15 cellular contexts compared by ENCODE assay signal in genomic region chr11:40819230-40819629, GRCh38.
DNase-seq lines count a peak whose midpoint lies in the region; ATAC-seq, FAIRE-seq and TF ChIP-seq lines count a peak whose summit lies in the region.
"Had no signal": no experiment of that assay in that cellular context is flagged by ENCODE, and none has a peak within 500 bp of the region (broad histone marks: within the 10 kb centered on the region; RNA-seq: fewer than 3 reads in every experiment).

No MANE protein-coding gene starts in this region.

- DNase-seq in Caki2 (ENCODE audit: low read depth) (peak; percentile 3), H1 (ENCODE audit: low read depth in 1 of 2, low spot score in 2 of 2) (no peak), neural progenitor cell (ENCODE audit: low spot score) (peak; percentile 6), GM12892 (ENCODE audit: insufficient read length) (no peak)
- DNase-seq in activated CD4-positive, alpha-beta T cell treated with anti-CD3 and anti-CD28 coated beads, Interleukin-2, amount 10 ng/mL, durations not matched to agents 7 days and 5 days: no peak
- DNase-seq: BE2C; CD4-positive, alpha-beta memory T cell; HFFc6; NCI-H1930; NCI-H748 treated with DMSO at 0.1 percent for 48 hours; PC-3 had no signal

- H4K91ac ChIP-seq in H1 (replicated peaks; ENCODE audit: insufficient read length, low read length): no peak overlapping the region

- no peak overlapping the region for H2AK5ac ChIP-seq in H1 (ENCODE audit: low read depth, low read length)

- no peak overlapping the region for H3K14ac ChIP-seq in H1 (ENCODE audit: insufficient read length)

- no peak overlapping the region for H3K4me3 Mint-ChIP-seq in neural progenitor cell
- H3K4me3 Mint-ChIP-seq in activated CD4-positive, alpha-beta T cell treated with anti-CD3 and anti-CD28 coated beads, Interleukin-2, amount 10 ng/mL, durations not matched to agents 7 days and 5 days: no peak overlapping the region
- H3K4me3 Mint-ChIP-seq: CD4-positive, alpha-beta memory T cell; HFFc6 had no signal

- H2BK5ac ChIP-seq in H1 (ENCODE audit: low read depth, low read length): no peak overlapping the region

- no peaks in the 10 kb centered on the region for H3K4me1 Mint-ChIP-seq in neural progenitor cell
- H3K4me1 Mint-ChIP-seq in activated CD4-positive, alpha-beta T cell treated with anti-CD3 and anti-CD28 coated beads, Interleukin-2, amount 10 ng/mL, durations not matched to agents 7 days and 5 days: no peaks in the 10 kb centered on the region
- H3K4me1 Mint-ChIP-seq: CD4-positive, alpha-beta memory T cell had no signal

- FAIRE-seq in H1 (lab: Jason Lieb, UNC): peak; percentile 57
- FAIRE-seq in GM12892 (lab: Jason Lieb, UNC): no peak
- FAIRE-seq: D721Med had no signal

- no peak overlapping the region for H3K4me2 ChIP-seq in H1 (ENCODE audit: insufficient read depth in 1 of 2, low read depth in 2 of 2, low read length in 2 of 2)
- H3K4me2 ChIP-seq in neural progenitor cell: no peak overlapping the region

- no peak overlapping the region for H3K18ac ChIP-seq in H1 (ENCODE audit: extremely low read depth, low read length)

- H3K79me2 ChIP-seq in H1 (ENCODE audit: control insufficient read depth in 1 of 2, insufficient read depth in 2 of 2, low read length in 2 of 2): no peaks in the 10 kb centered on the region
- H3K79me2 ChIP-seq in neural progenitor cell (ENCODE audit: low read depth): no peaks in the 10 kb centered on the region

- no peak overlapping the region for H4K5ac ChIP-seq in H1 (ENCODE audit: insufficient read length, low read depth, low read length)

- no peak overlapping the region for H3K27ac Mint-ChIP-seq in neural progenitor cell
- no peak overlapping the region for H3K27ac Mint-ChIP-seq in activated CD4-positive, alpha-beta T cell treated with anti-CD3 and anti-CD28 coated beads, Interleukin-2, amount 10 ng/mL, durations not matched to agents 7 days and 5 days
- H3K27ac Mint-ChIP-seq: CD4-positive, alpha-beta memory T cell; HFFc6 had no signal

- H3K9me3 Mint-ChIP-seq in neural progenitor cell: no peaks in the 10 kb centered on the region
- peaks cover 32% of the 10 kb centered on the region for H3K9me3 Mint-ChIP-seq in activated CD4-positive, alpha-beta T cell treated with anti-CD3 and anti-CD28 coated beads, Interleukin-2, amount 10 ng/mL, durations not matched to agents 7 days and 5 days

- no peak overlapping the region for H4K8ac ChIP-seq in H1 (ENCODE audit: extremely low read depth, insufficient read depth, low read length)

- no peaks in the 10 kb centered on the region for H4K20me1 ChIP-seq in H1 (replicated peaks in 1 of 2; ENCODE audit: control insufficient read depth in 1 of 2, insufficient read depth in 2 of 2, low read length in 2 of 2)
- no peaks in the 10 kb centered on the region for H4K20me1 ChIP-seq in neural progenitor cell (ENCODE audit: low read depth)

- H3K4me3 ChIP-seq in H1 (ENCODE audit: extremely low read depth in 1 of 4, insufficient read depth in 2 of 4, low read depth in 3 of 4, low read length in 4 of 4) (no peak overlapping the region), neural progenitor cell (no peak overlapping the region)
- H3K4me3 ChIP-seq: SJSA1 had no signal

- H3F3A ChIP-seq in neural progenitor cell (ENCODE audit: low read depth): no peaks in the 10 kb centered on the region

- POLR2A ChIA-PET in H1 (lab: Charles Lee; ENCODE audit: partially characterized antibody): no interaction called here
- POLR2A ChIA-PET in activated CD4-positive, alpha-beta T cell treated with anti-CD3 and anti-CD28 coated beads, Interleukin-2, amount 10 ng/mL, durations not matched to agents 7 days and 5 days (lab: Charles Lee): no interaction called here

- no peak for TF ChIP-seq POLR2A in H1 (IDR thresholded peaks at IDR 0.05; ENCODE audit: control extremely low read depth in 1 of 2, low read depth in 2 of 2, low read length in 2 of 2)
- TF ChIP-seq POLR2A in GM12892 (IDR thresholded peaks at IDR 0.05; ENCODE audit: low read depth, low read length): no peak

- CTCF ChIA-PET in H1 (lab: Charles Lee; ENCODE audit: partially characterized antibody): interaction anchor here (0.8 to 1.5 kb wide), 5 partner anchors 9 to 87 kb away, joined by 3 to 6 read pairs (median 3); no protein-coding TSS in a partner anchor
- CTCF ChIA-PET in activated CD4-positive, alpha-beta T cell treated with anti-CD3 and anti-CD28 coated beads, Interleukin-2, amount 10 ng/mL, durations not matched to agents 7 days and 5 days (lab: Charles Lee): no interaction called here

- no peak for ATAC-seq in GM19455 (IDR thresholded peaks at IDR 0.05; ENCODE audit: unreplicated experiment)
- ATAC-seq: PC-3 had no signal

- H3K9ac ChIP-seq in H1 (replicated peaks in 1 of 4; ENCODE audit: extremely low read depth in 1 of 4, low read depth in 3 of 4, low read length in 3 of 4) (no peak overlapping the region), neural progenitor cell (no peak overlapping the region)

- H2BK120ac ChIP-seq in H1 (replicated peaks; ENCODE audit: low read depth, low read length): no peak overlapping the region

- H2BK20ac ChIP-seq in H1 (ENCODE audit: low read length): no peak overlapping the region

- H3K23me2 ChIP-seq in H1 (ENCODE audit: low read depth, low read length): no peaks in the 10 kb centered on the region

- WGBS in H1 (ENCODE audit: extremely low coverage in 1 of 2, insufficient coverage in 1 of 2, insufficient read length in 1 of 2, insufficient replicate concordance in 2 of 2, low coverage in 1 of 2, low lambda C conversion rate in 2 of 2, missing lambda C conversion rate in 1 of 2), 2 experiments: 100% methylated on average over 1 of the region's 1 CpG; no CpG with 5 or more reads in 1 of the 2 experiments

- H3K27me3 Mint-ChIP-seq in neural progenitor cell (ENCODE audit: insufficient read depth, low read depth): no peaks in the 10 kb centered on the region
- H3K27me3 Mint-ChIP-seq in activated CD4-positive, alpha-beta T cell treated with anti-CD3 and anti-CD28 coated beads, Interleukin-2, amount 10 ng/mL, durations not matched to agents 7 days and 5 days: no peaks in the 10 kb centered on the region
- H3K27me3 Mint-ChIP-seq: CD4-positive, alpha-beta memory T cell had no signal

- H3K79me1 ChIP-seq in H1 (ENCODE audit: low read depth, low read length): no peaks in the 10 kb centered on the region

- H3K4ac ChIP-seq in H1 (replicated peaks; ENCODE audit: insufficient read length, low read depth, low read length): no peak overlapping the region

- no peak overlapping the region for H2AFZ ChIP-seq in H1 (ENCODE audit: low read length)
- no peak overlapping the region for H2AFZ ChIP-seq in neural progenitor cell (replicated peaks)

- H3K27me3 ChIP-seq in H1 (replicated peaks in 1 of 4; ENCODE audit: control insufficient read depth in 3 of 4, extremely low read depth in 1 of 4, insufficient read depth in 3 of 4, low read length in 3 of 4): no peaks in the 10 kb centered on the region
- H3K27me3 ChIP-seq in neural progenitor cell: no peaks in the 10 kb centered on the region
- H3K27me3 ChIP-seq: BE2C, SJSA1 had no signal

- no peaks in the 10 kb centered on the region for H3K36me3 Mint-ChIP-seq in neural progenitor cell
- H3K36me3 Mint-ChIP-seq in activated CD4-positive, alpha-beta T cell treated with anti-CD3 and anti-CD28 coated beads, Interleukin-2, amount 10 ng/mL, durations not matched to agents 7 days and 5 days (ENCODE audit: low read depth): no peaks in the 10 kb centered on the region
- H3K36me3 Mint-ChIP-seq: CD4-positive, alpha-beta memory T cell had no signal

- no peak overlapping the region for H3K56ac ChIP-seq in H1 (replicated peaks; ENCODE audit: insufficient read length, low read depth, low read length)

- no peak for TF ChIP-seq EP300 in H1 (IDR thresholded peaks at IDR 0.05; ENCODE audit: borderline replicate concordance in 1 of 2, low read depth in 2 of 2, low read length in 2 of 2)

- no peak overlapping the region for H2BK12ac ChIP-seq in H1 (ENCODE audit: low read depth, low read length)

- no peaks in the 10 kb centered on the region for H3K36me3 ChIP-seq in H1 (ENCODE audit: control insufficient read depth in 2 of 4, insufficient read depth in 4 of 4, low read length in 3 of 4)
- no peaks in the 10 kb centered on the region for H3K36me3 ChIP-seq in neural progenitor cell
- H3K36me3 ChIP-seq: BE2C, SJSA1 had no signal

- H3K4me1 ChIP-seq in H1 (replicated peaks in 1 of 4; ENCODE audit: control insufficient read depth in 3 of 4, insufficient read depth in 4 of 4, low read length in 3 of 4) (0 out of 7 replicates have a peak, but pooled peaks cover 0 to 2% (median 0%) of the 10 kb centered on the region in 4 experiments), neural progenitor cell (no peaks in the 10 kb centered on the region)
- H3K4me1 ChIP-seq: BE2C, SJSA1 had no signal

- H3K9me3 ChIP-seq in H1 (ENCODE audit: insufficient read depth in 2 of 2, low read depth in 1 of 2, low read length in 1 of 2) (peaks cover 0 to 1% of the 10 kb centered on the region in 2 experiments; a peak in 1 of 4 replicates), neural progenitor cell (ENCODE audit: low read depth) (no peaks in the 10 kb centered on the region)
- H3K9me3 ChIP-seq: BE2C, SJSA1 had no signal

- no peak overlapping the region for H3K23ac ChIP-seq in H1 (ENCODE audit: insufficient read length)

- H3K27ac ChIP-seq in H1 (ENCODE audit: low read depth, low read length) (no peak overlapping the region), neural progenitor cell (no peak overlapping the region)
- H3K27ac ChIP-seq: SJSA1 had no signal

- no peak overlapping the region for H2BK15ac ChIP-seq in H1 (ENCODE audit: low read length)

- TF ChIP-seq CTCF in LNCAP (IDR thresholded peaks at IDR 0.05): peak; percentile 19; the same call in 1 of the 2 replicates
- TF ChIP-seq CTCF in H1 (IDR thresholded peaks at IDR 0.05; ENCODE audit: control extremely low read depth in 1 of 3, insufficient read depth in 1 of 3, low read depth in 1 of 3, low read length in 3 of 3): peak; percentile 30 to 50 (median 39); a peak in 3 of 4 replicates
- TF ChIP-seq CTCF in neural progenitor cell (IDR thresholded peaks at IDR 0.05): peak; percentile 43

- in situ Hi-C loops in Caki2 (cut with HindIII; ENCODE audit: low pct_unique_long_range_greater_than_20kb, low sequenced_read_pairs): no loop called here

- TF ChIP-seq RAD21 in H1 (IDR thresholded peaks at IDR 0.05 in 1 of 2, conservative IDR thresholded peaks at IDR 0.05 in 1 of 2; ENCODE audit: low read depth in 2 of 2, low read length in 2 of 2): peak; percentile 48 to 61; a peak in 3 of 4 replicates

TF ChIP-seq in H1, 55 proteins besides CTCF, POLR2A, EP300 and RAD21 (continues in another document):
- TF ChIP-seq SP4 (IDR thresholded peaks at IDR 0.05; ENCODE audit: low read length): no peak
- TF ChIP-seq BACH1 (IDR thresholded peaks at IDR 0.05; ENCODE audit: low read length): no peak
- TF ChIP-seq POLR2AphosphoS5 (IDR thresholded peaks at IDR 0.05; ENCODE audit: low read depth, low read length): no peak
- no peak for TF ChIP-seq ATF3 (IDR thresholded peaks at IDR 0.05; ENCODE audit: insufficient read depth, low read depth, low read length)
- TF ChIP-seq CBX8 (IDR thresholded peaks at IDR 0.05; ENCODE audit: borderline replicate concordance, low read depth, low read length): no peak
- no peak for TF ChIP-seq JUND (IDR thresholded peaks at IDR 0.05; ENCODE audit: low read length)

Comparison
In these comparisons a context has a peak if more than half of its experiments do, and no peak if none do; other contexts are left out.
1. DNase-seq: peak in Caki2 (single experiment) and neural progenitor cell (single experiment); none in H1 (0 of 2), GM12892 (single experiment) and activated CD4-positive, alpha-beta T cell treated with anti-CD3 and anti-CD28 coated beads, Interleukin-2, amount 10 ng/mL, durations not matched to agents 7 days and 5 days (single experiment).
2. Peak in every context shown above with its lines, with median percentiles within 50 percentile points of each other: CTCF ChIP-seq.